In genomic region chr16:53234836-53235235, GRCh38 we compare ENCODE assay signal across 19 cellular contexts.
"Had no signal": no experiment of that assay in that cellular context is flagged by ENCODE, and none has a peak within 500 bp of the region (broad histone marks: within the 10 kb centered on the region; RNA-seq: fewer than 3 reads in every experiment).

No MANE protein-coding gene starts in this region.

- DNase-seq: KBM-7, MV-4-11, NCI-H1048, NCI-H1105, NCI-H1417, NCI-H1436 treated with DMSO at 0.1 percent for 48 hours, NCI-H1694, NCI-H187 treated with DMSO at 0.1 percent for 48 hours, NCI-H2081 treated with DMSO at 0.1 percent for 48 hours, NCI-H2171, NCI-H226, NCI-H446, NCI-H510A, NCI-H524 treated with DMSO at 0.1 percent for 48 hours, NCI-H69, NCI-H774, Right ventricle myocardium superior, RPMI8226, SIG-M5 had no signal
